8 cellular contexts compared by ENCODE assay signal in the genomic region with DNA sequence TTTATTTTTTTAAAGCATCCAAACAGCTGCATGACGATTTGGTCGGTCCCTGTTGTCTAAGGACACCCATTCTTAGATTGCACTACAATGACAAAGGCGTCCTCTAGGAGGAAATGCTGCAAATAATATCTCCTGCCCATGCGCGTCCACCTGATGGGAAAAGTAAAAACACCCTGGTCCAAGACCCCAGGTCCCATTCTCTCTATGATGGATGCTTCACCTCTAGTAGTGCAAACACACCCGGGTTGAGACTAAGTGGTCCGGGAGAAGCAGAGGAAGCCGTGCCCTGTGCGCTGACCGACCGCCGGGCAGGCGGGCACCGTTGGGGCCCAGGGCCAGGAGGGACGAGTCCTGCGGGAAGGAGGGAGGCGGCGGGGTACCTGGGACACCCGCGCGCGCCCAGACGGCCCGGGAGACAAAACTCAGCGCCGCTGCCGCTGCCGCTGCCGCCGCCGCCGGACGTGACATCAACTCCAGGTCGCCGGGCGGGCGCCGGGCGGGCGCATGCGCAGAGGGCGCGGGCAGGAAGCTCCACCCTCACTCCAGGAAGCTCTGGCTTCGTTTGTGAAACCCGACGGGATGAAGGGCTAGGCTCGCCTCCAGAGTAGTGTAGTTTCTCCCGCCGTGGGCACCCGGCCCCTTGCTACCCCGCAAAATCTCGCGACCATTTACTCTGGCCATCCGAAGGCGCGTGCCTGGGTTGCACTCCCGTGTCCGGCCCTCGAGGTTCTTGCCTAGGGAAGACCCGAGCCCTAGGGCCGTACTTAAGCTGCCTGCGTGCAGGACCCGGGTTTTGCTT.
DNase-seq lines count a peak whose midpoint lies in the region; ATAC-seq and TF ChIP-seq lines count a peak whose summit lies in the region.

Gene TBC1D7 (minus strand): TSS at position 462 of the 799 bp plus-strand sequence. CDS start 1,639 bp downstream, outside the sequence.

- DNase-seq in AG09309 (ENCODE audit: low read depth) (peak; percentile 46), NCI-H226 (peak; percentile 79), caudate nucleus (lab: John Stamatoyannopoulos, UW) (peak in 60 of 61 donors; percentile 60 to 94 (median 85)), iris pigment epithelial cell (ENCODE audit: low read depth) (peak; percentile 92)
- peak; percentile 80 to 88 (median 84) for DNase-seq in activated CD4-positive, CD25-positive, alpha-beta regulatory T cell (lab: John Stamatoyannopoulos, UW)
- peak; percentile 91 for DNase-seq in stimulated activated CD4-positive, alpha-beta T cell treated with anti-CD3 and anti-CD28 coated beads, Interleukin-12 subunit alpha, Interleukin-12 subunit beta, amount 100 ng/mL, for 4 hours

- no peak for TF ChIP-seq CTCF in AG09309 (IDR thresholded peaks at IDR 0.05; ENCODE audit: control insufficient read depth, insufficient read depth, low read depth, low read length, missing control alignments)

- ATAC-seq in HG03175 (IDR thresholded peaks at IDR 0.05; ENCODE audit: unreplicated experiment), result peak; percentile 85

- peak; percentile 90 for TF ChIP-seq POLR2A in GM18951 (IDR thresholded peaks at IDR 0.05; ENCODE audit: extremely low read depth, insufficient read depth, insufficient read length)

- in situ Hi-C loops in GM18951 (cut with MboI; ENCODE audit: low sequenced_read_pairs, unreplicated experiment), result loop anchor here (25.0 kb wide), 1 partner anchor 416 kb away; no protein-coding TSS in a partner anchor

- peak within 1 kb of the TSS; percentile 83 for H3K27ac ChIP-seq in caudate nucleus (ENCODE audit: low read depth, low read length)

- peak within 1 kb of the TSS; percentile 98 for H3K4me3 ChIP-seq in AG09309 (ENCODE audit: control insufficient read depth, low read depth, low read length)

Comparison
In these comparisons a context has a peak if more than half of its experiments do, and no peak if none do; other contexts are left out.
1. Peak in every context shown above with its lines: DNase-seq, ATAC-seq, H3K4me3 ChIP-seq and H3K27ac ChIP-seq.